14 cellular contexts compared by ENCODE assay signal in the genomic region with DNA sequence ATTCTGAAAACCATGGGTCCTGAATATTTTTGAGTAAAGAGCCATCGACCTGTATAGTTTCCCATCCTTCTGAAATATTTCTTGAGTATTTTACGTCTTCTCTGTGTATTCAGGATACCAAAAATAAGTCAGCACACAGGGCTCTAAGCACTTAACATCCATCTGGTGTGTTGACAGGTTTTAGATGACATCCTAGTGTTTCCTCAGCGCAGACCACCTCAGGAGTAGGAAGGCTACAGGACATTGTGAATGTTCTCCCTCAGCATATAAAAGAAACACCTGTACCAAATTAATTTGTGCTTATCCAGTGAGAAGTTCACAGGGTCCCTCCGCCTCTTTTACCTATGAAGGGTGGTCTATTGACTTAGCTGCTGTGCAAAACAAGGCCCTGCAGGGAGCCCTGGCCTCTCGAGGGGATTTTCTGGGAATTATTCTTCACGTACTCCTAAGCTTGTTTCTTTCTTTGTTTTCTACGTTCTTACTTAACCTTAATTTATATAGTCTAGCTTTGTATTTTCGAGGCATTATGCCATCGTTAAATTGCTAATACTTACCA.
"Had no signal": no experiment of that assay in that cellular context is flagged by ENCODE, and none has a peak within 500 bp of the region (broad histone marks: within the 10 kb centered on the region; RNA-seq: fewer than 3 reads in every experiment).

No MANE protein-coding gene starts in this region.

- H3K27me3 ChIP-seq: ascending aorta had no signal

- H3K36me3 ChIP-seq: ascending aorta had no signal

- H3K4me3 ChIP-seq: ascending aorta had no signal

- ATAC-seq: activated CD8-positive, alpha-beta T cell treated with anti-CD3 and anti-CD28 coated beads, Interleukin-2, amount 10 ng/mL, durations not matched to agents 7 days and 5 days; left ventricle myocardium superior; stimulated activated naive CD8-positive, alpha-beta T cell treated with anti-CD3 and anti-CD28 coated beads, Interleukin-15, amount 100 ng/mL, for 72 hours had no signal

- DNase-seq: activated CD4-positive, alpha-beta T cell treated with anti-CD3 and anti-CD28 coated beads, Interleukin-2, amount 10 ng/mL, durations not matched to agents 7 days and 5 days; activated CD8-positive, alpha-beta T cell treated with anti-CD3 and anti-CD28 coated beads, Interleukin-2, amount 10 ng/mL, durations not matched to agents 7 days and 5 days; activated naive CD4-positive, alpha-beta T cell treated with anti-CD3 and anti-CD28 coated beads, Interleukin-2, amount 50 U/mL, for 16 hours; activated T-cell treated with anti-CD3 and anti-CD28 coated beads, Interleukin-2, amount 50 U/mL, for 24 hours; cortex of kidney; erythroblast; foreskin melanocyte; glutamatergic neuron; hypothalamus; immature natural killer cell; kidney glomerular epithelial cell; left ventricle myocardium superior; stimulated activated naive CD8-positive, alpha-beta T cell treated with anti-CD3 and anti-CD28 coated beads, Interleukin-15, amount 100 ng/mL, for 72 hours had no signal

- H3K27ac ChIP-seq: ascending aorta had no signal

- H3K9me3 ChIP-seq: ascending aorta had no signal
